9 cellular contexts compared by ENCODE assay signal in genomic region chr6:169700296-169700695, GRCh38. TPM values are rescaled to one million over a fixed set of nuclear protein-coding genes. Genes with fewer than 3 reads are reported as not detected.
DNase-seq lines count a peak whose midpoint lies in the region; ATAC-seq and TF ChIP-seq lines count a peak whose summit lies in the region.
"Had no signal": no experiment of that assay in that cellular context is flagged by ENCODE, and none has a peak within 500 bp of the region (broad histone marks: within the 10 kb centered on the region; RNA-seq: fewer than 3 reads in every experiment).

No MANE protein-coding gene starts in this region.

- H3K4me1 ChIP-seq in MM.1S (ENCODE audit: low read length): 0 out of 2 replicates have a peak, but pooled peaks cover 3% of the 10 kb centered on the region
- peaks cover 27% of the 10 kb centered on the region for H3K4me1 ChIP-seq in neural progenitor cell
- peaks cover 6 to 23% of the 10 kb centered on the region in 2 donors for H3K4me1 ChIP-seq in neuronal stem cell (ENCODE audit: control insufficient read depth in 2 of 2, insufficient read depth in 1 of 2, low read depth in 1 of 2, low read length in 2 of 2)

- no peak overlapping the region for H2BK5ac ChIP-seq in neuronal stem cell (ENCODE audit: low read length)

- ATAC-seq in GM18498 (IDR thresholded peaks at IDR 0.05; ENCODE audit: unreplicated experiment): no peak

- H3K9me3 ChIP-seq in MM.1S (replicated peaks; ENCODE audit: insufficient read depth, low read length) (no peaks in the 10 kb centered on the region), neural progenitor cell (ENCODE audit: low read depth) (no peaks in the 10 kb centered on the region), neuronal stem cell (replicated peaks in 1 of 2; ENCODE audit: control insufficient read depth in 2 of 2, insufficient read depth in 1 of 2, low read depth in 1 of 2, low read length in 2 of 2) (peaks cover 6 to 14% of the 10 kb centered on the region in 2 donors)

- DNase-seq in EH (ENCODE audit: low read depth): peak; percentile 74
- DNase-seq in MM.1S: no peak
- no peak for DNase-seq in neural progenitor cell (ENCODE audit: low spot score)
- DNase-seq in neuronal stem cell (ENCODE audit: low spot score): no peak
- no peak for DNase-seq in RPMI8226
- DNase-seq: activated CD8-positive, alpha-beta memory T cell treated with anti-CD3 and anti-CD28 coated beads, Interleukin-2, amount 50 U/mL, for 48 hours; stimulated activated CD8-positive, alpha-beta memory T cell treated with anti-CD3 and anti-CD28 coated beads, Interleukin-4, amount 100 ng/mL, for 48 hours had no signal

- H4K8ac ChIP-seq in neuronal stem cell (ENCODE audit: low read depth, low read length): no peak overlapping the region

- H2BK15ac ChIP-seq in neuronal stem cell (ENCODE audit: low read length): no peak overlapping the region

- no peaks in the 10 kb centered on the region for H3K27me3 ChIP-seq in MM.1S (replicated peaks; ENCODE audit: insufficient read depth, low read length)
- H3K27me3 ChIP-seq in neural progenitor cell: no peaks in the 10 kb centered on the region
- H3K27me3 ChIP-seq in neuronal stem cell (ENCODE audit: control insufficient read depth in 3 of 3, insufficient read depth in 3 of 3, low read depth in 1 of 3, low read length in 3 of 3): no peaks in the 10 kb centered on the region

- H3K4me3 ChIP-seq in MM.1S (ENCODE audit: low read length) (no peak overlapping the region), neural progenitor cell (peak overlapping the region; percentile 85), neuronal stem cell (ENCODE audit: low read length in 2 of 2) (peak overlapping the region in 1 of 2 donors; percentile 97)

- H3K9ac ChIP-seq in MM.1S (ENCODE audit: low read length) (no peak overlapping the region), neural progenitor cell (no peak overlapping the region), neuronal stem cell (ENCODE audit: low read depth, low read length, poor library complexity) (no peak overlapping the region)

- H3K4me1 Mint-ChIP-seq in brain (peaks cover 55% of the 10 kb centered on the region), neural progenitor cell (peaks cover 31% of the 10 kb centered on the region)

- H3K4me2 ChIP-seq in MM.1S (ENCODE audit: low read depth, low read length): peak overlapping the region; percentile 68; the same call in 1 of the 2 replicates
- H3K4me2 ChIP-seq in neural progenitor cell: peak overlapping the region; percentile 92
- no peak overlapping the region for H3K4me2 ChIP-seq in neuronal stem cell (ENCODE audit: insufficient read depth, low read length, poor library complexity, severe bottlenecking)

- no peak overlapping the region for H2BK120ac ChIP-seq in neuronal stem cell (ENCODE audit: low read depth, low read length)

- H3K4ac ChIP-seq in neuronal stem cell (ENCODE audit: low read length): no peak overlapping the region

- no peak overlapping the region for H2AK5ac ChIP-seq in neuronal stem cell (ENCODE audit: low read depth, low read length)

- no peak overlapping the region for H3K23ac ChIP-seq in neuronal stem cell (ENCODE audit: low read depth, low read length, poor library complexity)

- H4K20me1 ChIP-seq in MM.1S (ENCODE audit: insufficient read depth, low read length) (no peaks in the 10 kb centered on the region), neural progenitor cell (ENCODE audit: low read depth) (peaks cover 31% of the 10 kb centered on the region)

- WGBS in neuronal stem cell (ENCODE audit: extremely low coverage in 2 of 2, insufficient read length in 2 of 2, insufficient replicate concordance in 1 of 2), 2 donors: no CpG with 5 or more reads among the region's 5 CpGs

- peaks cover 25% of the 10 kb centered on the region for H3K79me1 ChIP-seq in neuronal stem cell (ENCODE audit: low read depth, low read length)

- H3K79me2 ChIP-seq in MM.1S (ENCODE audit: low read length) (peaks cover 22% of the 10 kb centered on the region), neural progenitor cell (ENCODE audit: low read depth) (peaks cover 98% of the 10 kb centered on the region)

- H3K27ac Mint-ChIP-seq in brain: peak overlapping the region in 3 of 5 experiments; percentile 61 to 96 (median 91)
- no peak overlapping the region for H3K27ac Mint-ChIP-seq in neural progenitor cell

- no peak overlapping the region for H4K91ac ChIP-seq in neuronal stem cell (ENCODE audit: low read depth, low read length, poor library complexity)

- H2BK12ac ChIP-seq in neuronal stem cell (ENCODE audit: low read length): no peak overlapping the region

- H3K18ac ChIP-seq in neuronal stem cell (ENCODE audit: low read length): no peak overlapping the region

- TF ChIP-seq CTCF in MM.1S (IDR thresholded peaks at IDR 0.05; ENCODE audit: low read length): no peak
- TF ChIP-seq CTCF in brain (conservative IDR thresholded peaks at IDR 0.05): no peak
- no peak for TF ChIP-seq CTCF in neural progenitor cell (IDR thresholded peaks at IDR 0.05)

- H3K27me3 Mint-ChIP-seq in brain (peaks cover 7% of the 10 kb centered on the region), neural progenitor cell (ENCODE audit: insufficient read depth, low read depth) (peaks cover 2% of the 10 kb centered on the region)

- H3K9me2 ChIP-seq in MM.1S (replicated peaks; ENCODE audit: insufficient read depth, low read length): no peaks in the 10 kb centered on the region

- H3K36me3 ChIP-seq in MM.1S (replicated peaks; ENCODE audit: insufficient read depth, low read length) (no peaks in the 10 kb centered on the region), neural progenitor cell (no peaks in the 10 kb centered on the region), neuronal stem cell (replicated peaks in 1 of 2; ENCODE audit: control insufficient read depth in 2 of 2, insufficient read depth in 2 of 2, low read length in 2 of 2) (peaks cover 13 to 64% of the 10 kb centered on the region in 2 donors)

- peaks cover 31% of the 10 kb centered on the region for H3K36me3 Mint-ChIP-seq in brain
- peaks cover 27% of the 10 kb centered on the region for H3K36me3 Mint-ChIP-seq in neural progenitor cell

- H3K14ac ChIP-seq in neuronal stem cell (ENCODE audit: low read length): no peak overlapping the region

- H2AFZ ChIP-seq in MM.1S (ENCODE audit: low read length): no peak overlapping the region
- H2AFZ ChIP-seq in neural progenitor cell (replicated peaks): no peak overlapping the region
- H2AFZ ChIP-seq in neuronal stem cell (ENCODE audit: low read length): no peak overlapping the region

- no peak overlapping the region for H3K27ac ChIP-seq in MM.1S (ENCODE audit: low read length)
- no peak overlapping the region for H3K27ac ChIP-seq in neural progenitor cell
- no peak overlapping the region for H3K27ac ChIP-seq in neuronal stem cell (replicated peaks; ENCODE audit: low read length)

- H3F3A ChIP-seq in MM.1S (ENCODE audit: insufficient read depth, low read length): no peaks in the 10 kb centered on the region
- no peaks in the 10 kb centered on the region for H3F3A ChIP-seq in neural progenitor cell (ENCODE audit: low read depth)

- H3K9me3 Mint-ChIP-seq in brain (peaks cover 0 to 11% (median 7%) of the 10 kb centered on the region in 5 experiments), neural progenitor cell (peaks cover 11% of the 10 kb centered on the region)

- H3K4me3 Mint-ChIP-seq in brain (peak overlapping the region; percentile 94 to 97 (median 96)), neural progenitor cell (peak overlapping the region; percentile 94)

RNA-seq across cellular contexts. Expression of gene WDR27, which starts 1.5 kb away (rescaled TPM):
- polyA plus RNA-seq in brain (ENCODE audit: insufficient read depth, low read depth, low replicate concordance): 3.0 TPM
- 69.0 and 89.0 TPM in 2 replicates for total RNA-seq in neural progenitor cell (ENCODE audit: low replicate concordance)
- polyA plus RNA-seq in neuronal stem cell (2013, experiment 1 of 2): 44.5 TPM
- 43.8 TPM for polyA plus RNA-seq in neuronal stem cell (2013, experiment 2 of 2)

RNA-seq across cellular contexts. Expression of gene C6orf120, which starts 1.6 kb away (rescaled TPM):
- polyA plus RNA-seq in brain (ENCODE audit: insufficient read depth, low read depth, low replicate concordance): 4.4 TPM
- total RNA-seq in neural progenitor cell (ENCODE audit: low replicate concordance): 38.8 and 42.4 TPM in 2 replicates
- 23.9 TPM for polyA plus RNA-seq in neuronal stem cell (2013, experiment 1 of 2)
- polyA plus RNA-seq in neuronal stem cell (2013, experiment 2 of 2): 23.5 TPM

RNA-seq across cellular contexts. Expression of gene PHF10, which starts 24.0 kb away (rescaled TPM):
- polyA plus RNA-seq in brain (ENCODE audit: insufficient read depth, low read depth, low replicate concordance): 83.0 TPM
- 25.6 and 43.0 TPM in 2 replicates for total RNA-seq in neural progenitor cell (ENCODE audit: low replicate concordance)
- 32.9 TPM for polyA plus RNA-seq in neuronal stem cell (2013, experiment 1 of 2)
- 33.7 TPM for polyA plus RNA-seq in neuronal stem cell (2013, experiment 2 of 2)

RNA-seq across cellular contexts. Expression of gene DYNLT2, which starts 51.1 kb away (rescaled TPM):
- polyA plus RNA-seq in brain (ENCODE audit: insufficient read depth, low read depth, low replicate concordance): 1.6 TPM
- 3.3 and 4.7 TPM in 2 replicates for total RNA-seq in neural progenitor cell (ENCODE audit: low replicate concordance)
- polyA plus RNA-seq in neuronal stem cell (2013, experiment 1 of 2): 2.6 TPM
- 2.7 TPM for polyA plus RNA-seq in neuronal stem cell (2013, experiment 2 of 2)

RNA-seq across cellular contexts. Expression of gene ERMARD, which starts 51.1 kb away (rescaled TPM):
- polyA plus RNA-seq in brain (ENCODE audit: insufficient read depth, low read depth, low replicate concordance): 11.0 TPM
- total RNA-seq in neural progenitor cell (ENCODE audit: low replicate concordance): 23.9 and 31.4 TPM in 2 replicates
- polyA plus RNA-seq in neuronal stem cell (2013, experiment 1 of 2): 10.1 TPM
- 9.4 TPM for polyA plus RNA-seq in neuronal stem cell (2013, experiment 2 of 2)
